11 cellular contexts compared by ENCODE assay signal in the genomic region with DNA sequence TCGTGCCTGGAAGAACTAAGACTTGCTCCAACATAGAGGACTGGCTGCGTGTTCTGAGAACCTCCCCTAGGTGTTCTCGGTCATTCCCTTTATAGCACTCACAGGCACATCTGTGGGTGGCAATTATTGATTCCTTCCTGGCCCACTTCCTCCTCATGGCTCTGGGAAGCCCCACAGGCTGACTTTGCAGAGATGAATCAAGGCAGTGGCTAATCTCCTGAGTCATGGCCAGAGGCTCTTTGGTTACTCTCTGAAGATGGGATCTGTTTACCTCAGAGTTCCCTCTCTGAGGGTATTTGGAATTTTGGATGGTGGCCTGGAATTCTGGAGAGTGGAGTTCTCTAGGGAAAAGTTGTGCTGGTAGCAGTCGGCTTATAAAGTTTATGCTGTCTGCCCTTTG.
DNase-seq lines count a peak whose midpoint lies in the region; ATAC-seq and TF ChIP-seq lines count a peak whose summit lies in the region.
"Had no signal": no experiment of that assay in that cellular context is flagged by ENCODE, and none has a peak within 500 bp of the region (broad histone marks: within the 10 kb centered on the region; RNA-seq: fewer than 3 reads in every experiment).

No MANE protein-coding gene starts in this region.

- peak overlapping the region; percentile 11; the same call in 1 of the 2 replicates for H3K27ac Mint-ChIP-seq in GM23338
- no peak overlapping the region for H3K27ac Mint-ChIP-seq in CD4-positive, alpha-beta T cell

- POLR2A ChIA-PET in CD4-positive, alpha-beta T cell (lab: Charles Lee) = interaction anchor here (0.9 kb wide), 1 partner anchor 15 kb away, joined by 3 read pairs; no protein-coding TSS in a partner anchor

- H2AFZ ChIP-seq in GM23338 = peak overlapping the region; percentile 64; the same call in 1 of the 2 replicates
- H2AFZ ChIP-seq: parathyroid adenoma had no signal

- H3K4me1 ChIP-seq in GM23338 (ENCODE audit: insufficient read depth) (0 out of 2 replicates have a peak, but pooled peaks cover 4% of the 10 kb centered on the region), stomach (peaks cover 0 to 15% (median 4%) of the 10 kb centered on the region in 4 donors)

- no peak overlapping the region for H3K4me3 ChIP-seq in GM23338
- no peak overlapping the region for H3K4me3 ChIP-seq in fibroblast of villous mesenchyme (ENCODE audit: low read depth, low read length)
- no peak overlapping the region for H3K4me3 ChIP-seq in stomach

- peaks cover 5% of the 10 kb centered on the region; the same call in 2 of the 3 replicates for H3K4me1 Mint-ChIP-seq in GM23338
- peaks cover 72% of the 10 kb centered on the region for H3K4me1 Mint-ChIP-seq in CD4-positive, alpha-beta T cell (ENCODE audit: low read depth)

- no peaks in the 10 kb centered on the region for H3K36me3 ChIP-seq in GM23338 (ENCODE audit: insufficient read depth)
- no peaks in the 10 kb centered on the region for H3K36me3 ChIP-seq in stomach

- H3K27me3 ChIP-seq in GM23338 (ENCODE audit: insufficient read depth) (no peaks in the 10 kb centered on the region), stomach (no peaks in the 10 kb centered on the region)
- H3K27me3 ChIP-seq in CD4-positive, alpha-beta T cell (ENCODE audit: control insufficient read depth, insufficient read depth, low read length) = no peaks in the 10 kb centered on the region

- 46 to 71% (median 61%) methylated on average over 4 of the region's 4 CpGs for WGBS in stomach, 5 donors

- H3F3A ChIP-seq in GM23338 (replicated peaks; ENCODE audit: low read depth) = no peaks in the 10 kb centered on the region

- no peak overlapping the region for H3K4me3 Mint-ChIP-seq in GM23338
- no peak overlapping the region for H3K4me3 Mint-ChIP-seq in CD4-positive, alpha-beta T cell

- ATAC-seq in GM23338 (no peak), left lobe of liver (no peak)
- ATAC-seq in CD4-positive, alpha-beta T cell (ENCODE audit: poor library complexity) = no peak

- H3K9me2 ChIP-seq in GM23338 (ENCODE audit: insufficient read depth) = no peaks in the 10 kb centered on the region

- H3K27ac ChIP-seq in GM23338 (ENCODE audit: low read depth) = no peak overlapping the region
- H3K27ac ChIP-seq in stomach = no peak overlapping the region
- no peak overlapping the region for H3K27ac ChIP-seq in CD4-positive, alpha-beta T cell (ENCODE audit: low read depth, low read length)
- H3K27ac ChIP-seq: HL-60, parathyroid adenoma had no signal

- no peaks in the 10 kb centered on the region for H3K36me3 Mint-ChIP-seq in GM23338 (ENCODE audit: low read depth)
- peaks cover 19% of the 10 kb centered on the region for H3K36me3 Mint-ChIP-seq in CD4-positive, alpha-beta T cell (ENCODE audit: low read depth)

- no peak for TF ChIP-seq CTCF in GM23338 (conservative IDR thresholded peaks at IDR 0.05; ENCODE audit: low read depth in 2 of 2)
- no peak for TF ChIP-seq CTCF in fibroblast of villous mesenchyme (IDR thresholded peaks at IDR 0.05; ENCODE audit: insufficient read depth, low read depth, low read length)
- no peak for TF ChIP-seq CTCF in stomach (IDR thresholded peaks at IDR 0.05)
- no peak for TF ChIP-seq CTCF in CD4-positive, alpha-beta T cell (IDR thresholded peaks at IDR 0.05)

- TF ChIP-seq POLR2A in stomach (IDR thresholded peaks at IDR 0.05) = no peak

- no peak overlapping the region for H3K4me2 ChIP-seq in GM23338

- H3K9me3 ChIP-seq in stomach = no peaks in the 10 kb centered on the region
- no peaks in the 10 kb centered on the region for H3K9me3 ChIP-seq in CD4-positive, alpha-beta T cell (ENCODE audit: control insufficient read depth, low read length)

- no peak for TF ChIP-seq EP300 in stomach (IDR thresholded peaks at IDR 0.05)

- DNase-seq in GM23338 (ENCODE audit: low spot score) = no peak
- peak; percentile 70 for DNase-seq in T1000 (lab: John Stamatoyannopoulos, UW)
- peak; percentile 32 for DNase-seq in fibroblast of villous mesenchyme (ENCODE audit: low read depth)
- peak; percentile 73 for DNase-seq in stromal cell of bone marrow (ENCODE audit: low read depth)
- DNase-seq in stomach = no peak
- DNase-seq in CD4-positive, alpha-beta T cell = no peak
- no peak for DNase-seq in left lobe of liver (ENCODE audit: low spot score)
- DNase-seq: activated CD8-positive, alpha-beta memory T cell treated with anti-CD3 and anti-CD28 coated beads for 24 hours; SIG-M5 had no signal

- CTCF ChIA-PET in CD4-positive, alpha-beta T cell (lab: Charles Lee) = no interaction called here

- no peaks in the 10 kb centered on the region for H3K27me3 Mint-ChIP-seq in GM23338 (ENCODE audit: insufficient read depth, low read depth, poor library complexity)
- no peaks in the 10 kb centered on the region for H3K27me3 Mint-ChIP-seq in CD4-positive, alpha-beta T cell

- H3K79me2 ChIP-seq in GM23338 (replicated peaks; ENCODE audit: insufficient read depth) = no peaks in the 10 kb centered on the region

- intact Hi-C loops in stomach (cut with DNase I; ENCODE audit: low total_unique reads) = no loop called here
- intact Hi-C loops in CD4-positive, alpha-beta T cell (cut with DNase I, micrococcal nuclease) = no loop called here

- H4K20me1 ChIP-seq in GM23338 (replicated peaks; ENCODE audit: insufficient read depth) = no peaks in the 10 kb centered on the region

- H3K9me3 Mint-ChIP-seq in GM23338 = no peaks in the 10 kb centered on the region
- no peaks in the 10 kb centered on the region for H3K9me3 Mint-ChIP-seq in CD4-positive, alpha-beta T cell

TF ChIP-seq in GM23338, 12 proteins besides CTCF, POLR2A, EP300 and RAD21 (continues in another document):
- TF ChIP-seq ZNF331 (CRISPR knock-in tag; IDR thresholded peaks at IDR 0.05; ENCODE audit: low read depth) (no peak), JUNB (IDR thresholded peaks at IDR 0.05; ENCODE audit: unreplicated experiment) (no peak), CREB1 (CRISPR knock-in tag; IDR thresholded peaks at IDR 0.05; ENCODE audit: low read depth) (no peak)
- TF ChIP-seq, protein P1, sequence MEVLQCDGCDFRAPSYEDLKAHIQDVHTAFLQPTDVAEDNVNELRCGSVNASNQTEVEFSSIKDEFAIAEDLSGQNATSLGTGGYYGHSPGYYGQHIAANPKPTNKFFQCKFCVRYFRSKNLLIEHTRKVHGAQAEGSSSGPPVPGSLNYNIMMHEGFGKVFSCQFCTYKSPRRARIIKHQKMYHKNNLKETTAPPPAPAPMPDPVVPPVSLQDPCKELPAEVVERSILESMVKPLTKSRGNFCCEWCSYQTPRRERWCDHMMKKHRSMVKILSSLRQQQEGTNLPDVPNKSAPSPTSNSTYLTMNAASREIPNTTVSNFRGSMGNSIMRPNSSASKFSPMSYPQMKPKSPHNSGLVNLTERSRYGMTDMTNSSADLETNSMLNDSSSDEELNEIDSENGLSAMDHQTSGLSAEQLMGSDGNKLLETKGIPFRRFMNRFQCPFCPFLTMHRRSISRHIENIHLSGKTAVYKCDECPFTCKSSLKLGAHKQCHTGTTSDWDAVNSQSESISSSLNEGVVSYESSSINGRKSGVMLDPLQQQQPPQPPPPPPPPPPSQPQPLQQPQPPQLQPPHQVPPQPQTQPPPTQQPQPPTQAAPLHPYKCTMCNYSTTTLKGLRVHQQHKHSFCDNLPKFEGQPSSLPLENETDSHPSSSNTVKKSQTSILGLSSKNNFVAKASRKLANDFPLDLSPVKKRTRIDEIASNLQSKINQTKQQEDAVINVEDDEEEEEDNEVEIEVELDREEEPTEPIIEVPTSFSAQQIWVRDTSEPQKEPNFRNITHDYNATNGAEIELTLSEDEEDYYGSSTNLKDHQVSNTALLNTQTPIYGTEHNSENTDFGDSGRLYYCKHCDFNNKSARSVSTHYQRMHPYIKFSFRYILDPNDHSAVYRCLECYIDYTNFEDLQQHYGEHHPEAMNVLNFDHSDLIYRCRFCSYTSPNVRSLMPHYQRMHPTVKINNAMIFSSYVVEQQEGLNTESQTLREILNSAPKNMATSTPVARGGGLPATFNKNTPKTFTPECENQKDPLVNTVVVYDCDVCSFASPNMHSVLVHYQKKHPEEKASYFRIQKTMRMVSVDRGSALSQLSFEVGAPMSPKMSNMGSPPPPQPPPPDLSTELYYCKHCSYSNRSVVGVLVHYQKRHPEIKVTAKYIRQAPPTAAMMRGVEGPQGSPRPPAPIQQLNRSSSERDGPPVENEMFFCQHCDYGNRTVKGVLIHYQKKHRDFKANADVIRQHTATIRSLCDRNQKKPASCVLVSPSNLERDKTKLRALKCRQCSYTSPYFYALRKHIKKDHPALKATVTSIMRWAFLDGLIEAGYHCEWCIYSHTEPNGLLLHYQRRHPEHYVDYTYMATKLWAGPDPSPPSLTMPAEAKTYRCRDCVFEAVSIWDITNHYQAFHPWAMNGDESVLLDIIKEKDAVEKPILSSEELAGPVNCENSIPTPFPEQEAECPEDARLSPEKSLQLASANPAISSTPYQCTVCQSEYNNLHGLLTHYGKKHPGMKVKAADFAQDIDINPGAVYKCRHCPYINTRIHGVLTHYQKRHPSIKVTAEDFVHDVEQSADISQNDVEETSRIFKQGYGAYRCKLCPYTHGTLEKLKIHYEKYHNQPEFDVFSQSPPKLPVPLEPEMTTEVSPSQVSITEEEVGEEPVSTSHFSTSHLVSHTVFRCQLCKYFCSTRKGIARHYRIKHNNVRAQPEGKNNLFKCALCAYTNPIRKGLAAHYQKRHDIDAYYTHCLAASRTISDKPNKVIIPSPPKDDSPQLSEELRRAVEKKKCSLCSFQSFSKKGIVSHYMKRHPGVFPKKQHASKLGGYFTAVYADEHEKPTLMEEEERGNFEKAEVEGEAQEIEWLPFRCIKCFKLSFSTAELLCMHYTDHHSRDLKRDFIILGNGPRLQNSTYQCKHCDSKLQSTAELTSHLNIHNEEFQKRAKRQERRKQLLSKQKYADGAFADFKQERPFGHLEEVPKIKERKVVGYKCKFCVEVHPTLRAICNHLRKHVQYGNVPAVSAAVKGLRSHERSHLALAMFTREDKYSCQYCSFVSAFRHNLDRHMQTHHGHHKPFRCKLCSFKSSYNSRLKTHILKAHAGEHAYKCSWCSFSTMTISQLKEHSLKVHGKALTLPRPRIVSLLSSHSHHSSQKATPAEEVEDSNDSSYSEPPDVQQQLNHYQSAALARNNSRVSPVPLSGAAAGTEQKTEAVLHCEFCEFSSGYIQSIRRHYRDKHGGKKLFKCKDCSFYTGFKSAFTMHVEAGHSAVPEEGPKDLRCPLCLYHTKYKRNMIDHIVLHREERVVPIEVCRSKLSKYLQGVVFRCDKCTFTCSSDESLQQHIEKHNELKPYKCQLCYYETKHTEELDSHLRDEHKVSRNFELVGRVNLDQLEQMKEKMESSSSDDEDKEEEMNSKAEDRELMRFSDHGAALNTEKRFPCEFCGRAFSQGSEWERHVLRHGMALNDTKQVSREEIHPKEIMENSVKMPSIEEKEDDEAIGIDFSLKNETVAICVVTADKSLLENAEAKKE (CRISPR knock-in tag; IDR thresholded peaks at IDR 0.05) = no peak

Comparison
In these comparisons a context has a peak if more than half of its experiments do, and no peak if none do; other contexts are left out.
1. DNase-seq: peak in T1000 (single experiment), fibroblast of villous mesenchyme (single experiment) and stromal cell of bone marrow (single experiment); none in GM23338 (single experiment), stomach (single experiment), CD4-positive, alpha-beta T cell (0 of 10) and left lobe of liver (single experiment).